In the genomic region with DNA sequence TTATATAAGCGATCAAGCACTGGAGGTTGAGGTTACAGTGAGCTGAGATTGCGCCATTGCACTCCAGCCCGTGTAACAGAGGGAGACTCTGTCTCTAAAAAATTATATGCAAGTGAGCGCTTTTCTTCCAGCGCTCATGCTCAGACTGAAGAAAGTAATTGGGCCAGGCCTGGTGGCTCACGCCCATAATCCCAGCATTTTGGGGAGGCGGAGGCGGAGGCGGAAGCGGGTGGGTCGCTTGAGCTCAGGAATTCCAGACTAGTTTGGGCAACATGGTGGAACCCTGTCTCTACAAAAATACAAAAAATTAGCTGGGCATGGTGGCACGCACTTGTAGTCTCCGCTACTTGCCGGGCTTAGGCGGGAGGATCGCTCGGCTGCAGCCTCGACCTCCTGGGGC, we compare ENCODE assay signal across 8 cellular contexts.
DNase-seq lines count a peak whose midpoint lies in the region; ATAC-seq, FAIRE-seq and TF ChIP-seq lines count a peak whose summit lies in the region.
"Not testable (repeated sequence)": the region's sequence is repeated elsewhere in the genome, so short reads cannot be mapped to it uniquely, and the experiment has no call there.

No MANE protein-coding gene starts in this region.

- not testable (repeated sequence) for ATAC-seq in T-cell (replicated peaks in 1 of 4)

- not testable (repeated sequence) for H4K20me1 ChIP-seq in astrocyte (ENCODE audit: insufficient read depth, low read length)

- H3K4me3 ChIP-seq in astrocyte (ENCODE audit: insufficient read depth, low read depth, low read length), result peak overlapping the region; percentile 37
- peak overlapping the region in 3 of 4 donors; percentile 76 to 85 (median 79) for H3K4me3 ChIP-seq in esophagus squamous epithelium

- H3K4me1 ChIP-seq in ES-I3 (ENCODE audit: insufficient read depth, low read length); astrocyte (ENCODE audit: insufficient read depth, low read length): not testable (repeated sequence)
- peaks cover 0 to 14% (median 5%) of the 10 kb centered on the region in 3 donors for H3K4me1 ChIP-seq in esophagus squamous epithelium

- not testable (repeated sequence) for H3K36me3 ChIP-seq in ES-I3 (ENCODE audit: insufficient read depth, low read length); astrocyte (ENCODE audit: insufficient read depth, low read length); esophagus squamous epithelium

- not testable (repeated sequence) for H3K9me3 ChIP-seq in ES-I3 (ENCODE audit: control insufficient read depth, insufficient read depth, low read length); astrocyte (ENCODE audit: insufficient read depth, low read depth, low read length); esophagus squamous epithelium

- TF ChIP-seq POLR2A in esophagus squamous epithelium (IDR thresholded peaks at IDR 0.05), result not testable (repeated sequence)

- not testable (repeated sequence) for H3K27ac ChIP-seq in astrocyte (ENCODE audit: low read depth, low read length)
- H3K27ac ChIP-seq in esophagus squamous epithelium, result peak overlapping the region in 2 of 4 donors; percentile 94

- H2AFZ ChIP-seq in astrocyte (ENCODE audit: low read depth, low read length), result not testable (repeated sequence)

- not testable (repeated sequence) for H3K36me3 Mint-ChIP-seq in T-cell; astrocyte (ENCODE audit: low read depth, unreplicated experiment); progenitor cell of endocrine pancreas (ENCODE audit: insufficient read depth)

- peak; percentile 18 for DNase-seq in A172 (ENCODE audit: low spot score)
- peak; percentile 30 for DNase-seq in NCI-H146 (lab: John Stamatoyannopoulos, UW)
- not testable (repeated sequence) for DNase-seq in T-cell; astrocyte (ENCODE audit: low read depth); esophagus squamous epithelium (lab: John Stamatoyannopoulos, UW); progenitor cell of endocrine pancreas (ENCODE audit: low spot score, unreplicated experiment)
- peak; percentile 49 for DNase-seq in left kidney (ENCODE audit: low read depth, low spot score)

- H3K4me3 Mint-ChIP-seq in T-cell (peak overlapping the region; percentile 89 to 90 (median 90)), astrocyte (ENCODE audit: unreplicated experiment) (peak overlapping the region; percentile 90), progenitor cell of endocrine pancreas (ENCODE audit: low read depth) (peak overlapping the region; percentile 91)

- CTCF ChIA-PET in T-cell (lab: Charles Lee), result interaction anchor here in 1 of 2 donors (0.6 kb wide), 1 partner anchor 1742 kb away, joined by 3 read pairs; no protein-coding TSS in a partner anchor

- intact Hi-C loops in esophagus squamous epithelium (cut with DNase I), result not testable (repeated sequence)

- not testable (repeated sequence) for H3K27me3 Mint-ChIP-seq in T-cell; astrocyte (ENCODE audit: low read depth, unreplicated experiment); progenitor cell of endocrine pancreas

- H3K9ac ChIP-seq in ES-I3 (ENCODE audit: low read depth, low read length), result peak overlapping the region; percentile 15; the same call in 1 of the 2 replicates
- H3K9ac ChIP-seq in astrocyte (ENCODE audit: low read length), result not testable (repeated sequence)

- peak overlapping the region in 1 of 2 donors; percentile 39 for H3K27ac Mint-ChIP-seq in T-cell
- not testable (repeated sequence) for H3K27ac Mint-ChIP-seq in astrocyte (ENCODE audit: unreplicated experiment)
- H3K27ac Mint-ChIP-seq in progenitor cell of endocrine pancreas, result peak overlapping the region; percentile 33

- H3K27me3 ChIP-seq in astrocyte (ENCODE audit: insufficient read depth, low read length); esophagus squamous epithelium: not testable (repeated sequence)

- H3K79me2 ChIP-seq in astrocyte (ENCODE audit: insufficient read depth, low read length), result not testable (repeated sequence)

- POLR2A ChIA-PET in T-cell (lab: Charles Lee), result interaction anchor here (0.6 to 1.7 kb wide), 2 partner anchors 155 to 1617 kb away, joined by 6 to 10 read pairs; a partner anchor contains a TSS

- not testable (repeated sequence) for TF ChIP-seq CTCF in astrocyte (IDR thresholded peaks at IDR 0.05; ENCODE audit: insufficient read depth, low read depth, low read length); esophagus squamous epithelium (IDR thresholded peaks at IDR 0.05); progenitor cell of endocrine pancreas (IDR thresholded peaks at IDR 0.05; ENCODE audit: unreplicated experiment)

- not testable (repeated sequence) for FAIRE-seq in astrocyte (lab: Jason Lieb, UNC)

- H3K4me2 ChIP-seq in astrocyte (ENCODE audit: low read length), result peak overlapping the region; percentile 73

- peaks cover 7 to 18% (median 14%) of the 10 kb centered on the region in 3 donors for H3K4me1 Mint-ChIP-seq in T-cell
- H3K4me1 Mint-ChIP-seq in astrocyte (ENCODE audit: low read depth, unreplicated experiment); progenitor cell of endocrine pancreas (ENCODE audit: low read depth): not testable (repeated sequence)

- not testable (repeated sequence) for H3K9me3 Mint-ChIP-seq in T-cell; astrocyte (ENCODE audit: unreplicated experiment); progenitor cell of endocrine pancreas (ENCODE audit: low read depth)

- WGBS in esophagus squamous epithelium, 2 donors, result 60 to 63% methylated on average over 15 to 17 of the region's 18 CpGs
